Comparison of ENCODE assay signal across 23 cellular contexts in genomic region chrX:434946-435345, GRCh38.
"Had no signal": no experiment of that assay in that cellular context is flagged by ENCODE, and none has a peak within 500 bp of the region (broad histone marks: within the 10 kb centered on the region; RNA-seq: fewer than 3 reads in every experiment).

No MANE protein-coding gene starts in this region.

- ATAC-seq: left lobe of liver; naive thymus-derived CD8-positive, alpha-beta T cell; right lobe of liver; stimulated activated naive B cell treated with anti-CD40 and anti-IgM and Interleukin-4, amounts not matched to agents 10 μg/mL and 1 μg/mL and 100 μg/mL, for 72 hours had no signal

- H3K4me3 Mint-ChIP-seq: naive thymus-derived CD8-positive, alpha-beta T cell; nephron progenitor cell; stimulated activated naive B cell treated with anti-CD40 and anti-IgM and Interleukin-4, amounts not matched to agents 10 μg/mL and 1 μg/mL and 100 μg/mL, for 72 hours; stimulated activated naive CD8-positive, alpha-beta T cell treated with anti-CD3 and anti-CD28 coated beads, Interleukin-15, Interleukin-2, amounts not matched to agents 100 ng/mL and 50 ng/mL, for 24 hours had no signal

- H3K27ac Mint-ChIP-seq: stimulated activated naive B cell treated with anti-CD40 and anti-IgM and Interleukin-4, amounts not matched to agents 10 μg/mL and 1 μg/mL and 100 μg/mL, for 72 hours; stimulated activated naive CD8-positive, alpha-beta T cell treated with anti-CD3 and anti-CD28 coated beads, Interleukin-15, Interleukin-2, amounts not matched to agents 100 ng/mL and 50 ng/mL, for 24 hours had no signal

- DNase-seq: caudate nucleus; cerebellar nuclear complex; effector CD8-positive, alpha-beta T cell; erythroblast; esophagus squamous epithelium; foreskin melanocyte; hypothalamus; mammary epithelial cell; mesendoderm; midbrain; nephron progenitor cell; occipital lobe; ovary; retina; stimulated activated CD4-positive, alpha-beta T cell treated with anti-CD3 and anti-CD28 coated beads, Interleukin-4, amount 100 ng/mL, for 4 hours; stimulated activated naive B cell treated with anti-CD40 and anti-IgM and Interleukin-4, amounts not matched to agents 10 μg/mL and 1 μg/mL and 100 μg/mL, for 72 hours; transverse colon had no signal

- H3K36me3 ChIP-seq: esophagus squamous epithelium, ovary, right lobe of liver, suprapubic skin, transverse colon, vagina had no signal

- H3K27me3 ChIP-seq: ovary, right lobe of liver, vagina had no signal

- H3K27ac ChIP-seq: esophagus squamous epithelium, ovary, right lobe of liver, suprapubic skin, transverse colon, vagina had no signal

- H3K4me3 ChIP-seq: esophagus squamous epithelium, ovary, right lobe of liver, suprapubic skin, transverse colon, vagina had no signal

- H3K4me1 ChIP-seq: right lobe of liver, transverse colon had no signal

- H3K9me3 ChIP-seq: esophagus squamous epithelium, ovary, right lobe of liver, suprapubic skin, transverse colon, vagina had no signal
